ENCODE assay signal across 8 cellular contexts in the genomic region with DNA sequence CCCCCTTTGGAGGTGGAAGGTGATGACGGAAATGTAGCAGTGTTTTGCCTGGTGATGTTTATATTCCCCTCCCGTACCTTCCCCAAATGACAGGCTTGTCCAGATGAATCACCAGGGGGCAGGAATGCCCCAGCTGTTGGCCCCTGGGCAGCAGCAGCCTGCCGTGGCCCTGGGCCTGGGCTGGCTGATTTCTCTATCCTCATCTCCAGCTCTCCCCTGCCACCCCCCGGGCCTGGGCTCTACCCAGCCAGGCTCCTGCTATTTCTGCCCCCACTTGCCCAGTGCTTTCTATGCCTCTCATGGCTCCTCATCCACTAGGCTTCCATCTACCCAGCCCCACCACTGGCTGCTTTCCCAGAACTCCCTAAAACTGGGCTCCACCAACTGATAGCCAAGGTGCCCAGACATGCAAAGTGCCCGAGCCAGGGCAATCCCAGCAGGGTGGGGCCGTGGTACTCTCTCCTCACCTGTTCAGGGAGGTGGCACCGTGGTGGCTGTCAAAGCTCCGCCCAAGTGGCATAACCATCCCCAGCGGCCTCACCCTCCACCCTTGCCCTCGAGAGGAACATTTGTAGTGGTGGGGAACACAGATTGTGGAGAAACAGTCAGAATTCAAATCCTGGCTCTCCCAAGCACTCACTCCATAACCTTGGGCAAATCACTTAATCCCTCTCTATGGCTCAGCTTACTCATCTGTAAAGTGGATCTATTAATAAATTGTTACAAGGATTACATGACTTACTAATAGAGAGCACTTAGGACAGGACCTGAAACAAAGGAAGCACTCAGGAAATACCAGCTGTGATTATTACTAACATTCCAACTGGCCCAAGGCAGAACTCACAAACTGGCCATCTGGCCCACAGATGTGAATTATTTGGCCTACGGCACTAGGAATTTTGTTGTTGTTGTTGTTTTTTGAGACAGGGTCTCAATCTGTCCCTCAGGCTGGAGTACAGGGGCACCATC. TPM values are rescaled to one million over a fixed set of nuclear protein-coding genes. Genes with fewer than 3 reads are reported as not detected.
DNase-seq lines count a peak whose midpoint lies in the region; ATAC-seq, FAIRE-seq and TF ChIP-seq lines count a peak whose summit lies in the region.

No MANE protein-coding gene starts in this region.

- WGBS in liver = 71% methylated on average over 11 of the region's 11 CpGs

- H3K27ac ChIP-seq in liver (ENCODE audit: low read depth in 1 of 2, low read length in 2 of 2) = no peak overlapping the region

- H3K9ac ChIP-seq in liver (ENCODE audit: low read depth in 1 of 2, low read length in 2 of 2) = no peak overlapping the region

- H3K36me3 ChIP-seq in bronchial epithelial cell (ENCODE audit: control insufficient read depth, insufficient read depth, low read length) (no peaks in the 10 kb centered on the region), liver (ENCODE audit: control insufficient read depth in 4 of 4, insufficient read depth in 3 of 4, low read depth in 1 of 4, low read length in 3 of 4) (no peaks in the 10 kb centered on the region)

- no peak for FAIRE-seq in bronchial epithelial cell (lab: Jason Lieb, UNC)

- H3K9me3 ChIP-seq in liver (ENCODE audit: control insufficient read depth in 4 of 4, low read length in 3 of 4) = no peaks in the 10 kb centered on the region

- TF ChIP-seq RAD21 in liver (IDR thresholded peaks at IDR 0.05) = peak; percentile 35 to 43

- TF ChIP-seq CTCF in bronchial epithelial cell (IDR thresholded peaks at IDR 0.05; ENCODE audit: insufficient read depth, low read length, severe bottlenecking) (no peak), liver (IDR thresholded peaks at IDR 0.05; ENCODE audit: low read depth, low read length, missing input control) (peak; percentile 7)

- H3K27me3 ChIP-seq in bronchial epithelial cell (ENCODE audit: control insufficient read depth, insufficient read depth, low read length) (no peaks in the 10 kb centered on the region), liver (ENCODE audit: control insufficient read depth in 4 of 4, insufficient read depth in 4 of 4, low read length in 3 of 4) (no peaks in the 10 kb centered on the region)

- H3K4me3 ChIP-seq in bronchial epithelial cell (ENCODE audit: low read depth, low read length) (no peak overlapping the region), liver (ENCODE audit: low read depth in 1 of 3, low read length in 3 of 3) (no peak overlapping the region)

- ATAC-seq in activated CD4-positive, CD25-positive, alpha-beta regulatory T cell treated with anti-CD3 and anti-CD28 coated beads, Interleukin-2, amount 50 U/mL, for 24 hours = no peak

- no peaks in the 10 kb centered on the region for H3K4me1 ChIP-seq in liver (ENCODE audit: control insufficient read depth in 4 of 4, insufficient read depth in 4 of 4, low read length in 3 of 4)

- DNase-seq in AG08395 (ENCODE audit: low spot score) = peak; percentile 81
- DNase-seq in HPDE6-E6E7 (ENCODE audit: extremely low spot score) = peak; percentile 62
- DNase-seq in bronchial epithelial cell (ENCODE audit: low read depth) = peak; percentile 58
- DNase-seq in SKM-1 (lab: John Stamatoyannopoulos, UW; ENCODE audit: unreplicated experiment) = no peak
- DNase-seq in stimulated activated CD4-positive, alpha-beta T cell treated with anti-CD3 and anti-CD28 coated beads, Interleukin-4, amount 100 ng/mL, for 4 hours = no peak
- DNase-seq in NCI-H187 treated with DMSO at 0.1 percent for 48 hours (lab: John Stamatoyannopoulos, UW) = no peak

TF ChIP-seq in liver, 16 proteins besides CTCF, POLR2A, EP300 and RAD21:
- no peak for TF ChIP-seq ZBTB33 (IDR thresholded peaks at IDR 0.05)
- TF ChIP-seq GABPA (IDR thresholded peaks at IDR 0.05 in 1 of 2, conservative IDR thresholded peaks at IDR 0.05 in 1 of 2) = no peak
- no peak for TF ChIP-seq YY1 (IDR thresholded peaks at IDR 0.05)
- no peak for TF ChIP-seq NR2F2 (IDR thresholded peaks at IDR 0.05)
- no peak for TF ChIP-seq SP1 (IDR thresholded peaks at IDR 0.05)
- TF ChIP-seq TAF1 (conservative IDR thresholded peaks at IDR 0.05) = no peak
- no peak for TF ChIP-seq HNF4G (IDR thresholded peaks at IDR 0.05)
- TF ChIP-seq JUND (IDR thresholded peaks at IDR 0.05) = no peak

RNA-seq across cellular contexts. Expression of gene ECE1, which starts 12.8 kb away (rescaled TPM):
- 44.2 and 61.8 TPM in 2 replicates for total RNA-seq in bronchial epithelial cell
- total RNA-seq in liver = 10 to 100 TPM; 38.9 to 40.2 TPM
- 10 to 100 TPM; 29.3 to 46.4 TPM for polyA plus RNA-seq in liver

Comparison
In these comparisons a context has a peak if more than half of its experiments do, and no peak if none do; other contexts are left out.
1. DNase-seq: peak in AG08395 (single experiment), HPDE6-E6E7 (single experiment) and bronchial epithelial cell (single experiment); none in SKM-1 (single experiment), stimulated activated CD4-positive, alpha-beta T cell treated with anti-CD3 and anti-CD28 coated beads, Interleukin-4, amount 100 ng/mL, for 4 hours (0 of 2) and NCI-H187 treated with DMSO at 0.1 percent for 48 hours (single experiment).